ENCODE assay signal across 31 cellular contexts in the genomic region with DNA sequence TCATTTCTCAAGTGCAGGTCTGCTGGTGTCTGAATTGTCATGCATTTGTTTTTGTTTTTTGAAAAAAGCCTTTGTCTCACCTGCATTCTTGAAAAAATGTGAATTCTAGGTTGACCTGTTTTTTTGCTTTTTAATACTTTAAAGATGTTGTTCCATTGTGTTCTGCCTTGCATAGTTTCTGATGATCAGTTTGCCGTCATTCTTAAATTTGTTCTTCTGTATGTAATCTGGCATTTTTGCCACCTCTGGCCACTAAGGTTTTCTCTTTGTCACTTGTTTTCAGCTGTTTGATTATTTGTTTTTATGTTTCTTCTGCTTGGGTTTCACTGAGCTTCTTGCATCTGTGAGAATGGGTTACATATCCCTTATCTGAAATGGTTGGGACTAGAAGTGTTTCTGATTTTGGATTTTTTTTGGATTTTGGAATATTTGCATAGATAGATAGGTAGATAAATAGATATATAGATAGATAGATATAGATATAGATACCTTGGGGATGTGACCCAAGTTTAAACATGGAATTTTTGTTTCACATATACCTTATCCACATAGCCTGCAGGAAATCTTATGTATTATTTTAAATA. TPM values are rescaled to one million over a fixed set of nuclear protein-coding genes. Genes with fewer than 3 reads are reported as not detected.
DNase-seq lines count a peak whose midpoint lies in the region; ATAC-seq and TF ChIP-seq lines count a peak whose summit lies in the region.
"Had no signal": no experiment of that assay in that cellular context is flagged by ENCODE, and none has a peak within 500 bp of the region (broad histone marks: within the 10 kb centered on the region; RNA-seq: fewer than 3 reads in every experiment).

No MANE protein-coding gene starts in this region.

- H3K23ac ChIP-seq in mesendoderm (ENCODE audit: low read length): no peak overlapping the region

- POLR2A ChIA-PET in CD4-positive, alpha-beta memory T cell (lab: Charles Lee; ENCODE audit: partially characterized antibody): no interaction called here

- H4K8ac ChIP-seq in mesendoderm (ENCODE audit: low read depth, low read length): no peak overlapping the region

- CTCF ChIA-PET in CD4-positive, alpha-beta memory T cell (lab: Charles Lee; ENCODE audit: partially characterized antibody): no interaction called here

- H3K36me3 ChIP-seq in mesendoderm (ENCODE audit: control insufficient read depth, insufficient read depth, low read length) (no peaks in the 10 kb centered on the region), testis (ENCODE audit: low read depth, missing control alignments) (no peaks in the 10 kb centered on the region)
- no peaks in the 10 kb centered on the region for H3K36me3 ChIP-seq in CD4-positive, alpha-beta memory T cell (ENCODE audit: insufficient read depth, low read length)
- H3K36me3 ChIP-seq: prostate gland had no signal

- H3K56ac ChIP-seq in mesendoderm (ENCODE audit: low read length): no peak overlapping the region

- no peaks in the 10 kb centered on the region for H3K9me3 ChIP-seq in testis
- H3K9me3 ChIP-seq in CD4-positive, alpha-beta memory T cell (ENCODE audit: control insufficient read depth in 1 of 2, low read length in 2 of 2): peaks cover 0 to 13% of the 10 kb centered on the region in 2 donors
- H3K9me3 ChIP-seq: prostate gland had no signal

- H3K79me2 ChIP-seq in mesendoderm (ENCODE audit: control insufficient read depth, insufficient read depth, low read length): no peaks in the 10 kb centered on the region

- no peak for ATAC-seq in HG03095 (IDR thresholded peaks at IDR 0.05; ENCODE audit: unreplicated experiment)
- ATAC-seq: left cardiac atrium; natural killer cell treated with Interleukin-12 subunit alpha and Interleukin-12 subunit beta and Interleukin-15 and Interleukin-18, amount 100 ng/mL, for 72 hours; stimulated activated naive B cell treated with anti-CD40 and anti-IgM and Interleukin-4, amounts not matched to agents 10 μg/mL and 1 μg/mL and 100 μg/mL, for 72 hours had no signal

- WGBS in mesendoderm (ENCODE audit: extremely low coverage, insufficient coverage, low lambda C conversion rate): no CpG with 5 or more reads among the region's 1 CpG
- 96 to 98% methylated on average over 1 of the region's 1 CpG for WGBS in testis, 2 donors

- H3K36me3 Mint-ChIP-seq in CD4-positive, alpha-beta memory T cell: peaks cover 32 to 43% of the 10 kb centered on the region in 2 donors

- no peak overlapping the region for H3K9ac ChIP-seq in mesendoderm (ENCODE audit: low read length)

- no peak overlapping the region for H2BK5ac ChIP-seq in mesendoderm (ENCODE audit: low read length)

- intact Hi-C loops in testis (cut with DNase I; ENCODE audit: low total_unique reads): no loop called here
- intact Hi-C loops in CD4-positive, alpha-beta memory T cell (cut with micrococcal nuclease): no loop called here

- no peaks in the 10 kb centered on the region for H3K27me3 Mint-ChIP-seq in CD4-positive, alpha-beta memory T cell
- H3K27me3 Mint-ChIP-seq: natural killer cell treated with Interleukin-12 subunit alpha and Interleukin-12 subunit beta and Interleukin-15 and Interleukin-18, amount 100 ng/mL, for 72 hours; stimulated activated naive B cell treated with anti-CD40 and anti-IgM and Interleukin-4, amounts not matched to agents 10 μg/mL and 1 μg/mL and 100 μg/mL, for 72 hours; type B pancreatic cell had no signal

- no peak overlapping the region for H4K5ac ChIP-seq in mesendoderm (ENCODE audit: low read length)

- H3K27me3 ChIP-seq in mesendoderm (ENCODE audit: insufficient read depth, low read length, poor library complexity) (no peaks in the 10 kb centered on the region), testis (no peaks in the 10 kb centered on the region)
- no peaks in the 10 kb centered on the region for H3K27me3 ChIP-seq in CD4-positive, alpha-beta memory T cell (ENCODE audit: insufficient read depth, low read length)

- no peak for TF ChIP-seq POLR2A in testis (IDR thresholded peaks at IDR 0.05)

- peaks cover 0 to 10% (median 2%) of the 10 kb centered on the region in 4 donors for H3K4me1 Mint-ChIP-seq in CD4-positive, alpha-beta memory T cell
- H3K4me1 Mint-ChIP-seq: CD14-positive monocyte had no signal

- no peak overlapping the region for H3K4me3 ChIP-seq in mesendoderm (ENCODE audit: low read length)
- no peak overlapping the region for H3K4me3 ChIP-seq in testis
- no peak overlapping the region for H3K4me3 ChIP-seq in CD4-positive, alpha-beta memory T cell (ENCODE audit: low read length in 2 of 2)
- H3K4me3 ChIP-seq: prostate gland had no signal

- no peak overlapping the region for H2AK5ac ChIP-seq in mesendoderm (ENCODE audit: low read length)

- H3K4me3 Mint-ChIP-seq in CD4-positive, alpha-beta memory T cell: no peak overlapping the region
- H3K4me3 Mint-ChIP-seq: CD14-positive monocyte; immature natural killer cell; natural killer cell treated with Interleukin-12 subunit alpha and Interleukin-12 subunit beta and Interleukin-15 and Interleukin-18, amount 100 ng/mL, for 72 hours; stimulated activated naive B cell treated with anti-CD40 and anti-IgM and Interleukin-4, amounts not matched to agents 10 μg/mL and 1 μg/mL and 100 μg/mL, for 72 hours; type B pancreatic cell had no signal

- TF ChIP-seq CTCF in testis (IDR thresholded peaks at IDR 0.05): no peak

- DNase-seq in NCI-H2171 treated with DMSO at 0.1 percent for 48 hours (lab: John Stamatoyannopoulos, UW) (peak; percentile 7), NCI-H2171 (lab: John Stamatoyannopoulos, UW) (no peak), OCI-M1 (lab: John Stamatoyannopoulos, UW) (peak; percentile 13), cerebellar cortex (ENCODE audit: low spot score) (peak; percentile 3), mesendoderm (peak; percentile 33), testis (no peak)
- no peak for DNase-seq in CD4-positive, alpha-beta memory T cell
- DNase-seq: activated CD4-positive, alpha-beta T cell treated with anti-CD3 and anti-CD28 coated beads, Interleukin-2, amount 50 U/mL, for 4 hours; activated T-cell treated with anti-CD3 and anti-CD28 coated beads, Interleukin-2, amount 50 U/mL, for 48 hours; Calu3; central memory CD4-positive, alpha-beta T cell; DMS79 treated with DMSO at 0.1 percent for 48 hours; GF-D8; immature natural killer cell; left cardiac atrium; mammary epithelial cell; NCI-H1436 treated with DMSO at 0.1 percent for 48 hours; NCI-H2107; NCI-H446; NCI-H82; occipital lobe; stimulated activated CD4-positive, alpha-beta T cell treated with anti-CD3 and anti-CD28 coated beads, Interleukin-15, amount 100 ng/mL, for 24 hours; stimulated activated naive B cell treated with anti-CD40 and anti-IgM and Interleukin-4, amounts not matched to agents 10 μg/mL and 1 μg/mL and 100 μg/mL, for 72 hours; substantia nigra had no signal

- H3K4me1 ChIP-seq in mesendoderm (ENCODE audit: control insufficient read depth, low read depth, low read length) (no peaks in the 10 kb centered on the region), testis (no peaks in the 10 kb centered on the region)
- no peaks in the 10 kb centered on the region for H3K4me1 ChIP-seq in CD4-positive, alpha-beta memory T cell (ENCODE audit: insufficient read depth, low read length)
- H3K4me1 ChIP-seq: prostate gland had no signal

- H3K18ac ChIP-seq in mesendoderm (ENCODE audit: low read length): no peak overlapping the region

- H3K4me2 ChIP-seq in mesendoderm (ENCODE audit: low read length): no peak overlapping the region

- H3K79me1 ChIP-seq in mesendoderm (ENCODE audit: low read length): no peaks in the 10 kb centered on the region

- H3K9me3 Mint-ChIP-seq in CD4-positive, alpha-beta memory T cell: peaks cover 7 to 75% (median 50%) of the 10 kb centered on the region in 8 donors

- no peak overlapping the region for H3K27ac Mint-ChIP-seq in CD4-positive, alpha-beta memory T cell
- H3K27ac Mint-ChIP-seq: CD14-positive monocyte; immature natural killer cell; natural killer cell treated with Interleukin-12 subunit alpha and Interleukin-12 subunit beta and Interleukin-15 and Interleukin-18, amount 100 ng/mL, for 72 hours; stimulated activated naive B cell treated with anti-CD40 and anti-IgM and Interleukin-4, amounts not matched to agents 10 μg/mL and 1 μg/mL and 100 μg/mL, for 72 hours; type B pancreatic cell had no signal

- no peak overlapping the region for H3K4ac ChIP-seq in mesendoderm (ENCODE audit: low read depth, low read length)

- no peak overlapping the region for H2BK15ac ChIP-seq in mesendoderm (replicated peaks; ENCODE audit: low read depth)

- no peak overlapping the region for H2BK120ac ChIP-seq in mesendoderm (ENCODE audit: low read depth, low read length)

- H3K27ac ChIP-seq in mesendoderm (ENCODE audit: low read depth, low read length): no peak overlapping the region
- H3K27ac ChIP-seq in testis: no peak overlapping the region
- H3K27ac ChIP-seq in CD4-positive, alpha-beta memory T cell (ENCODE audit: low read depth, low read length): no peak overlapping the region
- H3K27ac ChIP-seq: 22Rv1, prostate gland, RWPE1 had no signal

RNA-seq across cellular contexts. Expression of a gene that starts 16.5 kb away (rescaled TPM):
- 6.5 TPM for polyA plus RNA-seq in mesendoderm (2013, experiment 1 of 2)
- polyA plus RNA-seq in mesendoderm (2013, experiment 2 of 2): 6.6 TPM
- 10 to 100 TPM; 37.9 to 40.7 TPM for total RNA-seq in testis
- polyA plus RNA-seq in testis (ENCODE audit: insufficient read depth, low read depth, low replicate concordance): 32.8 TPM
- total RNA-seq in CD4-positive, alpha-beta memory T cell: 10 to 100 TPM; 18.5 to 21.2 TPM
- 10 to 100 TPM; 27.6 to 31.3 TPM for polyA plus RNA-seq in CD4-positive, alpha-beta memory T cell

Comparison
In these comparisons a context has a peak if more than half of its experiments do, and no peak if none do; other contexts are left out.
1. DNase-seq: peak in NCI-H2171 treated with DMSO at 0.1 percent for 48 hours (single experiment), OCI-M1 (single experiment), cerebellar cortex (single experiment) and mesendoderm (single experiment); none in NCI-H2171 (single experiment), testis (single experiment) and CD4-positive, alpha-beta memory T cell (0 of 5).